In the genomic region with DNA sequence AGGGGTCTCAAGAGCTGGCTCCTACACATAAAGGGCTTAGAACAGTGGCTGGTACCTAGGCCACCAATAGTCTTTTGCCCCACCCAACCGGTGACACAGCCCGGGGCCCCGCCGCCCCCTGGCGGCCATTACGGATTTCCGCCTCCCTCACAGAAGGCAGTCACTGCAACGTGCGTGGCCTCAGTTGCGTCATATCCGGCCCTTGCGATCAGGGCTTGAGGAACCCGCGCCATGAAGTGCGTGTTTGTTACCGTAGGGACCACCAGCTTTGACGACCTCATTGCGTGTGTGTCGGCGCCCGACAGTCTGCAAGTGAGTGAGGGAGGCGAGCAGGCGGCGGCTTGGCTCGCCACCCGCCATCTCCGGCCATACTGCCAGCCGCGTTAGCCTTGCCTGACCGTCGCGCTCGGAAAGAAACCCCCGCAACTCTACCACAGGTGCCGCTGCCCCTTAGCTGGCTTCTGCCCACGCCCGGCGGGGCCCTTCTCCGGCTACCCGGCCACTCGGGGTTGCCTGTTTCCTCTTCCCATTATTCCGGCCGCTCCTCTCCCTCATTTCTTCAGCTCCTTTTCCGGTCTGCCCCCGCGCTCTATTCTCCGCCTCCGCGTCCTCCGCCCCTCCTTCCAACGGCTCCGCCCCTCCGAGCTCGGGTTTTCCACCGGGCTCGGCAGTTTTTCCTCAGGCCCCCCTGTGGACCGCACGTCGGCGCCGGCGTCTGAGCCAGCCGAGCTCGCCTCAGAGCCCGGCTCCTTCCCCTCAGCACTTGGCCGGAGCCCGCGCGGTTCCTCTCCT, we compare ENCODE assay signal across 1 cellular context.
TF ChIP-seq lines count a peak whose summit lies in the region.

TSS of gene ALG13 (plus strand) at position 183 of the 792 bp plus-strand sequence. CDS start at position 232, 49 bp downstream.

TF ChIP-seq in HepG2, 621 proteins besides CTCF, POLR2A, EP300 and RAD21 (continued from another document and continues in another):
- TF ChIP-seq, protein P1, sequence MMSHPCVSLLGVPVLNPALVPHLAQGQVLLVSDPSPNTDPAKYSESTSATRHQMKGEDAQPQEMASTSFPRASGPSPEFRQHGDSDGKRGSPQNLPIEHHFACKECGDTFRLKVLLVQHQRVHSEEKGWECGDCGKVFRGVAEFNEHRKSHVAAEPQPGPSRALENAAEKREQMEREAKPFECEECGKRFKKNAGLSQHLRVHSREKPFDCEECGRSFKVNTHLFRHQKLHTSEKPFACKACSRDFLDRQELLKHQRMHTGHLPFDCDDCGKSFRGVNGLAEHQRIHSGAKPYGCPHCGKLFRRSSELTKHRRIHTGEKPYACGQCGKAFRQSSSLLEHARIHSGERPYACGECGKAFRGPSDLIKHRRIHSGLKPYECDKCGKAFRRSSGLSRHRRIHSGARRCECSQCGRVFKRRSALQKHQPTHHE (CRISPR knock-in tag; IDR thresholded peaks at IDR 0.05; ENCODE audit: borderline replicate concordance) = 0 out of 2 replicates have a peak, but pooled peaks have one; percentile 31
- TF ChIP-seq ELF3 (CRISPR knock-in tag; IDR thresholded peaks at IDR 0.05) (peak; percentile 79), SP5 (CRISPR knock-in tag; IDR thresholded peaks at IDR 0.05; ENCODE audit: borderline replicate concordance, low read depth) (peak; percentile 64), ZNF501 (CRISPR knock-in tag; IDR thresholded peaks at IDR 0.05) (0 out of 2 replicates have a peak, but pooled peaks have one; percentile 59), THAP8 (CRISPR knock-in tag; IDR thresholded peaks at IDR 0.05; ENCODE audit: borderline replicate concordance) (0 out of 2 replicates have a peak, but pooled peaks have one; percentile 37), SOX6 (IDR thresholded peaks at IDR 0.05) (no peak), SOX6 (CRISPR knock-in tag; IDR thresholded peaks at IDR 0.05) (peak; percentile 19; the same call in 1 of the 2 replicates), YY1 (IDR thresholded peaks at IDR 0.05; ENCODE audit: insufficient read depth, insufficient replicate concordance, low read depth, low read length) (peak; percentile 82), TFDP1 (CRISPR knock-in tag; IDR thresholded peaks at IDR 0.05; ENCODE audit: borderline replicate concordance) (peak; percentile 69; the same call in 1 of the 2 replicates), NFYC (CRISPR knock-in tag; IDR thresholded peaks at IDR 0.05) (no peak; the same call in 1 of the 2 replicates), ZNF564 (CRISPR knock-in tag; IDR thresholded peaks at IDR 0.05) (peak; percentile 50; the same call in 1 of the 2 replicates), DRAP1 (CRISPR knock-in tag; IDR thresholded peaks at IDR 0.05) (no peak), MXI1 (IDR thresholded peaks at IDR 0.05; ENCODE audit: borderline replicate concordance, low read depth, low read length) (peak; percentile 47; the same call in 1 of the 3 replicates), SP2 (CRISPR knock-in tag; IDR thresholded peaks at IDR 0.05) (peak; percentile 23; the same call in 1 of the 2 replicates), HDAC1 (CRISPR knock-in tag; IDR thresholded peaks at IDR 0.05) (peak; percentile 50; the same call in 1 of the 2 replicates), GFI1 (CRISPR knock-in tag; IDR thresholded peaks at IDR 0.05; ENCODE audit: borderline replicate concordance) (peak; percentile 37; the same call in 1 of the 2 replicates), U2AF1 (optimal IDR thresholded peaks at IDR 0.05; ENCODE audit: low read depth, low read length) (peak; percentile 71), DR1 (CRISPR knock-in tag; IDR thresholded peaks at IDR 0.05) (no peak), HOXA3 (CRISPR knock-in tag; IDR thresholded peaks at IDR 0.05) (peak; percentile 95), ARNT2 (CRISPR knock-in tag; IDR thresholded peaks at IDR 0.05; ENCODE audit: low read depth) (peak; percentile 56; the same call in 1 of the 2 replicates), ZNF574 (CRISPR knock-in tag; IDR thresholded peaks at IDR 0.05) (peak; percentile 58), PRPF4 (IDR thresholded peaks at IDR 0.05; ENCODE audit: low read depth, low read length, poor library complexity, severe bottlenecking) (no peak), ARID3A (IDR thresholded peaks at IDR 0.05; ENCODE audit: low read depth, low read length) (no peak), HMGXB4 (CRISPR knock-in tag; IDR thresholded peaks at IDR 0.05; ENCODE audit: borderline replicate concordance in 1 of 2, low read depth in 1 of 2) (peak in 1 of 2 experiments; percentile 71; a peak in 2 of 4 replicates), ZNF687 (CRISPR knock-in tag; IDR thresholded peaks at IDR 0.05) (peak; percentile 94), MTF2 (CRISPR knock-in tag; IDR thresholded peaks at IDR 0.05; ENCODE audit: borderline replicate concordance) (peak; percentile 76; the same call in 1 of the 2 replicates), FOXK1 (CRISPR knock-in tag; IDR thresholded peaks at IDR 0.05; ENCODE audit: borderline replicate concordance, low read depth) (0 out of 2 replicates have a peak, but pooled peaks have one; percentile 14), ZNF878 (CRISPR knock-in tag; IDR thresholded peaks at IDR 0.05) (0 out of 2 replicates have a peak, but pooled peaks have one; percentile 50), DMAP1 (CRISPR knock-in tag; IDR thresholded peaks at IDR 0.05) (peak; percentile 93), ZNF773 (CRISPR knock-in tag; IDR thresholded peaks at IDR 0.05; ENCODE audit: borderline replicate concordance) (peak; percentile 48; the same call in 1 of the 2 replicates)
- TF ChIP-seq, protein P2, sequence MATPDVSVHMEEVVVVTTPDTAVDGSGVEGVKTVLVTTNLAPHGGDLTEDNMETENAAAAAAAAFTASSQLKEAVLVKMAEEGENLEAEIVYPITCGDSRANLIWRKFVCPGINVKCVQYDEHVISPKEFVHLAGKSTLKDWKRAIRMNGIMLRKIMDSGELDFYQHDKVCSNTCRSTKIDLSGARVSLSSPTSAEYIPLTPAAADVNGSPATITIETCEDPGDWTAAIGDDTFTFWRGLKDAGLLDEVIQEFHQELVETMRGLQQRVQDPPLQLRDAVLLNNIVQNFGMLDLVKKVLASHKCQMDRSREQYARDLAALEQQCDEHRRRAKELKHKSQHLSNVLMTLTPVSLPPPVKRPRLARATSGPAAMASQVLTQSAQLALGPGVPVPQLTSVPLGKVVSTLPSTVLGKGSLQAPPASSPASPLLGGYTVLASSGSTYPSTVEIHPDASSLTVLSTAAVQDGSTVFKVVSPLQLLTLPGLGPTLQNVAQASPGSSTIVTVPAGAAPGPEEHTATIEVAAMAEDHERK (CRISPR knock-in tag; IDR thresholded peaks at IDR 0.05; ENCODE audit: low read depth) = no peak
- TF ChIP-seq, protein P3, sequence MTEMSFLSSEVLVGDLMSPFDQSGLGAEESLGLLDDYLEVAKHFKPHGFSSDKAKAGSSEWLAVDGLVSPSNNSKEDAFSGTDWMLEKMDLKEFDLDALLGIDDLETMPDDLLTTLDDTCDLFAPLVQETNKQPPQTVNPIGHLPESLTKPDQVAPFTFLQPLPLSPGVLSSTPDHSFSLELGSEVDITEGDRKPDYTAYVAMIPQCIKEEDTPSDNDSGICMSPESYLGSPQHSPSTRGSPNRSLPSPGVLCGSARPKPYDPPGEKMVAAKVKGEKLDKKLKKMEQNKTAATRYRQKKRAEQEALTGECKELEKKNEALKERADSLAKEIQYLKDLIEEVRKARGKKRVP (CRISPR knock-in tag; IDR thresholded peaks at IDR 0.05) = peak in 1 of 2 experiments; percentile 97; a peak in 2 of 4 replicates
- TF ChIP-seq, protein P4, sequence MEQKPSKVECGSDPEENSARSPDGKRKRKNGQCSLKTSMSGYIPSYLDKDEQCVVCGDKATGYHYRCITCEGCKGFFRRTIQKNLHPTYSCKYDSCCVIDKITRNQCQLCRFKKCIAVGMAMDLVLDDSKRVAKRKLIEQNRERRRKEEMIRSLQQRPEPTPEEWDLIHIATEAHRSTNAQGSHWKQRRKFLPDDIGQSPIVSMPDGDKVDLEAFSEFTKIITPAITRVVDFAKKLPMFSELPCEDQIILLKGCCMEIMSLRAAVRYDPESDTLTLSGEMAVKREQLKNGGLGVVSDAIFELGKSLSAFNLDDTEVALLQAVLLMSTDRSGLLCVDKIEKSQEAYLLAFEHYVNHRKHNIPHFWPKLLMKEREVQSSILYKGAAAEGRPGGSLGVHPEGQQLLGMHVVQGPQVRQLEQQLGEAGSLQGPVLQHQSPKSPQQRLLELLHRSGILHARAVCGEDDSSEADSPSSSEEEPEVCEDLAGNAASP (CRISPR knock-in tag; IDR thresholded peaks at IDR 0.05; ENCODE audit: borderline replicate concordance) = 0 out of 2 replicates have a peak, but pooled peaks have one; percentile 13
